1 cellular context compared by ENCODE assay signal in genomic region chr5:176647030-176647869, GRCh38.
TF ChIP-seq lines count a peak whose summit lies in the region.

TSS of gene TSPAN17 (plus strand) at chr5:176647484. CDS start at chr5:176647616, 132 bp downstream.

TF ChIP-seq in WTC11, 78 proteins besides CTCF, POLR2A, EP300 and RAD21 (continued from another document and continues in another):
- TF ChIP-seq ARID4B (CRISPR knock-in tag; IDR thresholded peaks at IDR 0.05; ENCODE audit: borderline replicate concordance) (no peak), SP1 (CRISPR knock-in tag; conservative IDR thresholded peaks at IDR 0.05) (peak; percentile 88), PRDM15 (CRISPR knock-in tag; IDR thresholded peaks at IDR 0.05) (no peak), ZNF396 (CRISPR knock-in tag; IDR thresholded peaks at IDR 0.05; ENCODE audit: borderline replicate concordance) (no peak), HMGXB4 (CRISPR knock-in tag; IDR thresholded peaks at IDR 0.05) (peak; percentile 34; the same call in 1 of the 2 replicates), PRRX2 (CRISPR knock-in tag; IDR thresholded peaks at IDR 0.05) (no peak), E2F5 (CRISPR knock-in tag; IDR thresholded peaks at IDR 0.05) (peak; percentile 51), FOXP4 (CRISPR knock-in tag; IDR thresholded peaks at IDR 0.05) (peak; percentile 40; the same call in 1 of the 2 replicates), E2F1 (CRISPR knock-in tag; IDR thresholded peaks at IDR 0.05) (no peak), NFE2L1 (CRISPR knock-in tag; IDR thresholded peaks at IDR 0.05) (no peak), JUN (CRISPR knock-in tag; IDR thresholded peaks at IDR 0.05) (no peak), ZBTB43 (CRISPR knock-in tag; IDR thresholded peaks at IDR 0.05) (no peak), ZNF425 (CRISPR knock-in tag; conservative IDR thresholded peaks at IDR 0.05) (no peak), MAX (CRISPR knock-in tag; IDR thresholded peaks at IDR 0.05) (peak; percentile 42), ZNF317 (CRISPR knock-in tag; IDR thresholded peaks at IDR 0.05; ENCODE audit: borderline replicate concordance, low read depth) (no peak; the same call in 1 of the 2 replicates), NFATC4 (CRISPR knock-in tag; IDR thresholded peaks at IDR 0.05) (no peak), MXD4 (CRISPR knock-in tag; IDR thresholded peaks at IDR 0.05; ENCODE audit: borderline replicate concordance) (no peak), CBFB (CRISPR knock-in tag; IDR thresholded peaks at IDR 0.05; ENCODE audit: low read depth) (no peak), ZBTB21 (CRISPR knock-in tag; IDR thresholded peaks at IDR 0.05; ENCODE audit: borderline replicate concordance) (no peak), IRF2 (CRISPR knock-in tag; IDR thresholded peaks at IDR 0.05; ENCODE audit: borderline replicate concordance, low read depth) (no peak), GTF2I (CRISPR knock-in tag; conservative IDR thresholded peaks at IDR 0.05) (no peak), ATF1 (CRISPR knock-in tag; IDR thresholded peaks at IDR 0.05) (no peak), STAT6 (CRISPR knock-in tag; conservative IDR thresholded peaks at IDR 0.05; ENCODE audit: low read depth) (no peak), TP53 (CRISPR knock-in tag; IDR thresholded peaks at IDR 0.05) (no peak), CDX4 (CRISPR knock-in tag; IDR thresholded peaks at IDR 0.05; ENCODE audit: borderline replicate concordance) (no peak), SMAD3 (CRISPR knock-in tag; IDR thresholded peaks at IDR 0.05; ENCODE audit: borderline replicate concordance) (no peak), ZMAT4 (CRISPR knock-in tag; IDR thresholded peaks at IDR 0.05) (no peak)
